In genomic region chr1:1959840-1960479, GRCh38 we compare ENCODE assay signal across 8 cellular contexts. TPM values are rescaled to one million over a fixed set of nuclear protein-coding genes. Genes with fewer than 3 reads are reported as not detected.
DNase-seq lines count a peak whose midpoint lies in the region; ATAC-seq and TF ChIP-seq lines count a peak whose summit lies in the region.

No MANE protein-coding gene starts in this region.

- no peaks in the 10 kb centered on the region for H3K9me3 Mint-ChIP-seq in activated naive CD8-positive, alpha-beta T cell treated with anti-CD3 and anti-CD28 coated beads, Interleukin-2, amount 10 ng/mL, durations not matched to agents 7 days and 5 days
- H3K9me3 Mint-ChIP-seq in progenitor cell of endocrine pancreas (ENCODE audit: low read depth): no peaks in the 10 kb centered on the region

- H3K4me3 ChIP-seq in heart left ventricle (peak overlapping the region in 5 of 12 donors; percentile 9 to 19 (median 10)), aorta (ENCODE audit: low read length in 2 of 2) (no peak overlapping the region)

- no peak for TF ChIP-seq POLR2A in heart left ventricle (IDR thresholded peaks at IDR 0.05)

- TF ChIP-seq CTCF in heart left ventricle (IDR thresholded peaks at IDR 0.05): peak; percentile 64 to 88 (median 80)
- TF ChIP-seq CTCF in progenitor cell of endocrine pancreas (IDR thresholded peaks at IDR 0.05; ENCODE audit: unreplicated experiment): peak; percentile 91

- H3K4me3 Mint-ChIP-seq in activated naive CD8-positive, alpha-beta T cell treated with anti-CD3 and anti-CD28 coated beads, Interleukin-2, amount 10 ng/mL, durations not matched to agents 7 days and 5 days: no peak overlapping the region
- no peak overlapping the region for H3K4me3 Mint-ChIP-seq in progenitor cell of endocrine pancreas (ENCODE audit: low read depth)

- H3K9me3 ChIP-seq in heart left ventricle (no peaks in the 10 kb centered on the region), aorta (ENCODE audit: control insufficient read depth, low read length) (no peaks in the 10 kb centered on the region)

- H3K27ac ChIP-seq in heart left ventricle (no peak overlapping the region), aorta (ENCODE audit: low read depth in 1 of 2, low read length in 2 of 2) (no peak overlapping the region)

- no peaks in the 10 kb centered on the region for H3K36me3 Mint-ChIP-seq in activated naive CD8-positive, alpha-beta T cell treated with anti-CD3 and anti-CD28 coated beads, Interleukin-2, amount 10 ng/mL, durations not matched to agents 7 days and 5 days
- no peaks in the 10 kb centered on the region for H3K36me3 Mint-ChIP-seq in progenitor cell of endocrine pancreas (ENCODE audit: insufficient read depth)

- H3K27me3 ChIP-seq in heart left ventricle (peaks cover 0 to 51% (median 16%) of the 10 kb centered on the region in 9 donors), aorta (ENCODE audit: control insufficient read depth in 1 of 2, insufficient read depth in 2 of 2, low read length in 1 of 2) (no peaks in the 10 kb centered on the region)

- POLR2A ChIA-PET in activated naive CD8-positive, alpha-beta T cell treated with anti-CD3 and anti-CD28 coated beads, Interleukin-2, amount 10 ng/mL, durations not matched to agents 7 days and 5 days (lab: Charles Lee): no interaction called here

- H3K27ac Mint-ChIP-seq in activated naive CD8-positive, alpha-beta T cell treated with anti-CD3 and anti-CD28 coated beads, Interleukin-2, amount 10 ng/mL, durations not matched to agents 7 days and 5 days: no peak overlapping the region
- no peak overlapping the region for H3K27ac Mint-ChIP-seq in progenitor cell of endocrine pancreas

- H3K4me1 Mint-ChIP-seq in activated naive CD8-positive, alpha-beta T cell treated with anti-CD3 and anti-CD28 coated beads, Interleukin-2, amount 10 ng/mL, durations not matched to agents 7 days and 5 days: no peaks in the 10 kb centered on the region
- peaks cover 1% of the 10 kb centered on the region for H3K4me1 Mint-ChIP-seq in progenitor cell of endocrine pancreas (ENCODE audit: low read depth)

- intact Hi-C loops in heart left ventricle (cut with DNase I) (loop anchor here (1.0 to 5.0 kb wide), 4 partner anchors 82 to 87 kb away; no protein-coding TSS in a partner anchor), aorta (cut with DNase I) (no loop called here)

- 5 to 9% (median 6%) methylated on average over 16 to 23 of the region's 23 CpGs for WGBS in heart left ventricle, 4 donors
- WGBS in aorta, 2 donors: 5 to 6% methylated on average over 23 of the region's 23 CpGs

- H3K4me1 ChIP-seq in heart left ventricle (peaks cover 0 to 12% (median 7%) of the 10 kb centered on the region in 12 donors), aorta (ENCODE audit: control insufficient read depth in 1 of 2, insufficient read depth in 2 of 2, low read length in 2 of 2) (no peaks in the 10 kb centered on the region)

- peaks cover 12% of the 10 kb centered on the region for H3K27me3 Mint-ChIP-seq in activated naive CD8-positive, alpha-beta T cell treated with anti-CD3 and anti-CD28 coated beads, Interleukin-2, amount 10 ng/mL, durations not matched to agents 7 days and 5 days
- H3K27me3 Mint-ChIP-seq in progenitor cell of endocrine pancreas: peaks cover 29% of the 10 kb centered on the region

- no peaks in the 10 kb centered on the region for H3K36me3 ChIP-seq in heart left ventricle
- H3K36me3 ChIP-seq in aorta (ENCODE audit: control insufficient read depth in 1 of 2, insufficient read depth in 2 of 2, low read length in 1 of 2): no peaks in the 10 kb centered on the region

- DNase-seq in DMS79 treated with DMSO at 0.1 percent for 48 hours (lab: John Stamatoyannopoulos, UW) (peak; percentile 74), LoVo (ENCODE audit: low spot score) (peak; percentile 65), SKM-1 treated with dmso at 0.1 percent for 144 hours (lab: John Stamatoyannopoulos, UW; ENCODE audit: unreplicated experiment) (peak; percentile 80), heart left ventricle (peak; percentile 83 to 91 (median 86)), progenitor cell of endocrine pancreas (ENCODE audit: low spot score, unreplicated experiment) (peak; percentile 80), aorta (peak; percentile 80 to 93)
- DNase-seq in activated naive CD8-positive, alpha-beta T cell treated with anti-CD3 and anti-CD28 coated beads, Interleukin-2, amount 10 ng/mL, durations not matched to agents 7 days and 5 days: peak; percentile 84

- ATAC-seq in activated naive CD8-positive, alpha-beta T cell treated with anti-CD3 and anti-CD28 coated beads, Interleukin-2, amount 10 ng/mL, durations not matched to agents 7 days and 5 days (ENCODE audit: low read depth): peak; percentile 66
- peak; percentile 71 to 95 (median 90) for ATAC-seq in heart left ventricle
- peak; percentile 56 for ATAC-seq in aorta (ENCODE audit: low FRiP score)
- ATAC-seq in GM21515 (IDR thresholded peaks at IDR 0.05; ENCODE audit: unreplicated experiment): no peak

RNA-seq across cellular contexts. Expression of gene TMEM52, which starts 40.9 kb away (rescaled TPM):
- total RNA-seq in activated naive CD8-positive, alpha-beta T cell treated with anti-CD3 and anti-CD28 coated beads, Interleukin-2, amount 10 ng/mL, durations not matched to agents 7 days and 5 days: not detected
- total RNA-seq in heart left ventricle (1 to 10 TPM in 6 of 9 donors, under 1 TPM in 3; 0.35 to 2.4 (median 1.1) TPM), progenitor cell of endocrine pancreas (1.8 and 1.9 TPM in 2 replicates), aorta (not detected)
- polyA plus RNA-seq in heart left ventricle (1 to 10 TPM; 1.6 to 7.9 TPM), aorta (under 1 TPM in 1 of 2 donors, not detected in 1; 0.13 TPM)

RNA-seq across cellular contexts. Expression of gene CFAP74, which starts 43.6 kb away (rescaled TPM):
- total RNA-seq in activated naive CD8-positive, alpha-beta T cell treated with anti-CD3 and anti-CD28 coated beads, Interleukin-2, amount 10 ng/mL, durations not matched to agents 7 days and 5 days: not detected
- total RNA-seq in heart left ventricle: under 1 TPM in 2 of 9 donors, not detected in 7; 0.07 to 0.33 TPM
- under 1 TPM in 1 of 2 donors, not detected in 1; 0.03 TPM for polyA plus RNA-seq in heart left ventricle
- 0.36 and 0.93 TPM in 2 replicates for total RNA-seq in progenitor cell of endocrine pancreas
- under 1 TPM in 1 of 2 donors, not detected in 1; 0.36 TPM for total RNA-seq in aorta
- not detected for polyA plus RNA-seq in aorta

RNA-seq across cellular contexts. Expression of gene CALML6, which starts 44.9 kb away (rescaled TPM):
- total RNA-seq in activated naive CD8-positive, alpha-beta T cell treated with anti-CD3 and anti-CD28 coated beads, Interleukin-2, amount 10 ng/mL, durations not matched to agents 7 days and 5 days: under 1 TPM in 1 of 2 experiments, not detected in 1; 0.82 TPM
- under 1 TPM in 3 of 9 donors, not detected in 6; 0.17 to 0.58 (median 0.29) TPM for total RNA-seq in heart left ventricle
- polyA plus RNA-seq in heart left ventricle: not detected
- 1.1 and 1.5 TPM in 2 replicates for total RNA-seq in progenitor cell of endocrine pancreas
- 1 to 10 TPM in 1 of 2 donors, not detected in 1; 1.1 TPM for total RNA-seq in aorta
- 1 to 10 TPM in 1 of 2 donors, not detected in 1; 4.5 TPM for polyA plus RNA-seq in aorta

RNA-seq across cellular contexts. Expression of gene GABRD, which starts 59.2 kb away (rescaled TPM):
- not detected for total RNA-seq in activated naive CD8-positive, alpha-beta T cell treated with anti-CD3 and anti-CD28 coated beads, Interleukin-2, amount 10 ng/mL, durations not matched to agents 7 days and 5 days
- total RNA-seq in heart left ventricle (1 to 10 TPM in 2 of 9 donors, under 1 TPM in 5, not detected in 2; 0.21 to 1.1 (median 0.61) TPM), progenitor cell of endocrine pancreas (not detected in 2 replicates), aorta (1 to 10 TPM in 1 of 2 donors, under 1 TPM in 1; 0.49 to 1.2 TPM)
- polyA plus RNA-seq in heart left ventricle (under 1 TPM; 0.65 to 0.67 TPM), aorta (not detected)

Comparison
In these comparisons a context has a peak if more than half of its experiments do, and no peak if none do; other contexts are left out.
1. intact Hi-C loops: an anchor here in heart left ventricle (1.0 to 5.0 kb wide); none called in aorta.